8 cellular contexts compared by ENCODE assay signal in genomic region chr11:65574963-65575567, GRCh38. TPM values are rescaled to one million over a fixed set of nuclear protein-coding genes. Genes with fewer than 3 reads are reported as not detected.
A peak's percentile ranks its signal among the peaks of the same experiment; 100 is the strongest.
DNase-seq lines count a peak whose midpoint lies in the region; ATAC-seq, FAIRE-seq and TF ChIP-seq lines count a peak whose summit lies in the region.

No MANE protein-coding gene starts in this region.

- POLR2A ChIA-PET in GM12878 (lab: Charles Lee): interaction anchor here (0.5 to 4.9 kb wide), 6 partner anchors 13 to 65 kb away, joined by 4 to 129 read pairs (median 8); partner anchors contain the start of genes MAP3K11 and PCNX3

- DNase-seq in COR-L47 (lab: John Stamatoyannopoulos, UW) (peak; percentile 55), LoVo (ENCODE audit: low spot score) (peak; percentile 39), GM12878 (ENCODE audit: low read depth, low spot score) (no peak), transverse colon (peak; percentile 75), inferior parietal cortex (ENCODE audit: extremely low spot score) (no peak), NCI-H524 treated with DMSO at 0.1 percent for 48 hours (lab: John Stamatoyannopoulos, UW) (no peak)

- CTCF ChIA-PET in GM12878 (lab: Yijun Ruan, JAX): interaction anchor here (0.6 to 5.7 kb wide), 8 partner anchors 13 to 205 kb away, joined by 3 to 130 read pairs (median 4); no protein-coding TSS in a partner anchor

- TF ChIP-seq CTCF in GM12878 (IDR thresholded peaks at IDR 0.05 in 2 of 3, conservative IDR thresholded peaks at IDR 0.05 in 1 of 3; ENCODE audit: control insufficient read depth in 2 of 3, extremely low read depth in 1 of 3, insufficient read depth in 1 of 3, low read depth in 3 of 3, low read length in 3 of 3) (no peak), liver (IDR thresholded peaks at IDR 0.05; ENCODE audit: low read depth, low read length, missing input control) (no peak), transverse colon (IDR thresholded peaks at IDR 0.05) (no peak)

- TF ChIP-seq POLR2A in GM12878 (IDR thresholded peaks at IDR 0.05; ENCODE audit: low read depth, low read length) (no peak; the same call in none of the 2 replicates), transverse colon (IDR thresholded peaks at IDR 0.05) (no peak)

- H3K4me3 ChIP-seq in GM12878: peak overlapping the region; percentile 97
- H3K4me3 ChIP-seq in liver (ENCODE audit: low read depth in 1 of 3, low read length in 3 of 3): peak overlapping the region; percentile 55 to 66 (median 57)
- H3K4me3 ChIP-seq in transverse colon: peak overlapping the region; percentile 30 to 94 (median 86)

- H3K9ac ChIP-seq in GM12878 (ENCODE audit: control insufficient read depth, insufficient read depth, low read length): peak overlapping the region; percentile 52
- peak overlapping the region; percentile 8 to 11 for H3K9ac ChIP-seq in liver (ENCODE audit: low read depth in 1 of 2, low read length in 2 of 2)

- no peaks in the 10 kb centered on the region for H3K9me3 ChIP-seq in GM12878 (replicated peaks; ENCODE audit: control insufficient read depth, insufficient read depth, low read length)
- no peaks in the 10 kb centered on the region for H3K9me3 ChIP-seq in liver (ENCODE audit: control insufficient read depth in 4 of 4, low read length in 3 of 4)
- no peaks in the 10 kb centered on the region for H3K9me3 ChIP-seq in transverse colon

- TSS peak; percentile 96 for BruUV-seq in GM12878 (replicated peaks; lab: Mats Ljungman, UMichigan)

- FAIRE-seq in GM12878 (lab: Jason Lieb, UNC): peak; percentile 41

- RAD21 ChIA-PET in GM12878 (lab: Charles Lee; ENCODE audit: unreplicated experiment): interaction anchor here (0.9 to 4.0 kb wide), 8 partner anchors 13 to 88 kb away, joined by 4 to 132 read pairs (median 7); partner anchors contain the start of genes KCNK7, MAP3K11, PCNX3 and RELA

- WGBS in GM12878 (ENCODE audit: insufficient coverage, insufficient replicate concordance, low lambda C conversion rate, missing lambda C conversion rate): 2% methylated on average over 19 of the region's 19 CpGs
- 12% methylated on average over 19 of the region's 19 CpGs for WGBS in liver
- 12% methylated on average over 13 of the region's 19 CpGs; no CpG with 5 or more reads in 1 of the 2 donors for WGBS in transverse colon (ENCODE audit: low coverage in 1 of 2), 2 donors

- in situ Hi-C loops in GM12878 (cut with MboI) (no loop called here), transverse colon (cut with MboI; ENCODE audit: low pct_ligation_motif_present in 1 of 4, low pct_unique_long_range_greater_than_20kb in 1 of 4, low sequenced_read_pairs in 3 of 4) (no loop called here)

- H3K79me2 ChIP-seq in GM12878 (ENCODE audit: control insufficient read depth, insufficient read depth, low read length): peaks cover 77% of the 10 kb centered on the region

- no peaks in the 10 kb centered on the region; the same call in 1 of the 2 replicates for H4K20me1 ChIP-seq in GM12878 (ENCODE audit: control insufficient read depth, insufficient read depth)

- H3K27me3 ChIP-seq in GM12878 (replicated peaks in 1 of 2; ENCODE audit: control insufficient read depth in 2 of 2, insufficient read depth in 2 of 2, low read length in 1 of 2) (no peaks in the 10 kb centered on the region), liver (ENCODE audit: control insufficient read depth in 4 of 4, insufficient read depth in 4 of 4, low read length in 3 of 4) (no peaks in the 10 kb centered on the region), transverse colon (no peaks in the 10 kb centered on the region)

- H3K4me1 ChIP-seq in GM12878 (ENCODE audit: control insufficient read depth, insufficient read depth, low read length) (peaks cover 35% of the 10 kb centered on the region), liver (ENCODE audit: control insufficient read depth in 4 of 4, insufficient read depth in 4 of 4, low read length in 3 of 4) (peaks cover 22 to 60% (median 47%) of the 10 kb centered on the region in 4 donors), transverse colon (peaks cover 43 to 73% (median 62%) of the 10 kb centered on the region in 4 donors)

- H3K27ac ChIP-seq in GM12878 (ENCODE audit: control insufficient read depth, insufficient read depth) (peak overlapping the region; percentile 96), liver (ENCODE audit: low read depth in 1 of 2, low read length in 2 of 2) (peak overlapping the region; percentile 76 to 88), transverse colon (peak overlapping the region; percentile 96 to 98 (median 96))

- peak overlapping the region; percentile 65 for H3K4me2 ChIP-seq in GM12878 (ENCODE audit: control insufficient read depth, insufficient read depth)

- TF ChIP-seq EP300 in GM12878 (IDR thresholded peaks at IDR 0.05; ENCODE audit: borderline replicate concordance in 1 of 2, control insufficient read depth in 1 of 2, low read depth in 2 of 2, low read length in 2 of 2) (no peak), transverse colon (IDR thresholded peaks at IDR 0.05; ENCODE audit: low read depth) (no peak)

- ATAC-seq in GM12878 (peak; percentile 0; the same call in 2 of the 3 replicates), HG03520 (IDR thresholded peaks at IDR 0.05; ENCODE audit: unreplicated experiment) (no peak)

- H3K36me3 ChIP-seq in GM12878 (ENCODE audit: control insufficient read depth in 2 of 2, insufficient read depth in 2 of 2, low read length in 1 of 2) (peaks cover 5% of the 10 kb centered on the region in 2 experiments; a peak in 3 of 4 replicates), liver (ENCODE audit: control insufficient read depth in 4 of 4, insufficient read depth in 3 of 4, low read depth in 1 of 4, low read length in 3 of 4) (peaks cover 0 to 2% (median under 1%) of the 10 kb centered on the region in 4 donors), transverse colon (peaks cover 0 to 4% (median under 1%) of the 10 kb centered on the region in 4 donors)

- peak overlapping the region; percentile 43; the same call in 1 of the 2 replicates for H2AFZ ChIP-seq in GM12878 (ENCODE audit: control insufficient read depth, low read depth, low read length)

- SMC1A ChIA-PET in GM12878 (lab: Charles Lee; ENCODE audit: uncharacterized antibody, unreplicated experiment): interaction anchor here (0.6 to 4.2 kb wide), 5 partner anchors 13 to 159 kb away, joined by 3 to 93 read pairs (median 4); partner anchors contain the start of gene PCNX3

- intact Hi-C loops in GM12878 (cut with micrococcal nuclease; ENCODE audit: unreplicated experiment) (loop anchor here (1.0 to 5.0 kb wide), 4 partner anchors 13 to 158 kb away; partner anchors contain the start of gene PCNX3), transverse colon (cut with DNase I; ENCODE audit: low total_unique reads) (loop anchor here (5.0 kb wide), 1 partner anchor 33 kb away; no protein-coding TSS in a partner anchor)

- TF ChIP-seq RAD21 in GM12878 (IDR thresholded peaks at IDR 0.05; ENCODE audit: insufficient read depth, low read depth, low read length): no peak
- no peak for TF ChIP-seq RAD21 in liver (IDR thresholded peaks at IDR 0.05)

RNA-seq across cellular contexts. Expression of gene EHBP1L1, which starts 0.8 kb away (rescaled TPM):
- 101 and 114 TPM in 2 replicates for total RNA-seq in GM12878 (2013; cell fraction: nucleolus; rRNA removed)
- total RNA-seq in GM12878 (2014; rRNA removed) (63.3 and 74.6 TPM in 2 replicates), GM12878 (2014; rRNA removed; fragmentation: Illumina TruSeq; extraction: Trizol) (32.9 and 37.1 TPM in 2 replicates), GM12878 (2021) (90.7 and 92.7 TPM in 2 replicates), liver (100 to 1,000 TPM in 1 of 2 donors, 10 to 100 TPM in 1; 13.6 to 120 TPM), transverse colon (100 to 1,000 TPM in 2 of 4 donors, 10 to 100 TPM in 2; 90.2 to 215 (median 106) TPM)
- 22.5 TPM for polyA plus RNA-seq in GM12878 (2011; ENCODE audit: low read depth)
- polyA plus RNA-seq in GM12878 (2011; rRNA removed) (21.5 and 28.4 TPM in 2 replicates), GM12878 (2014; fragmentation: Illumina TruSeq; extraction: Trizol) (34.3 and 39.8 TPM in 2 replicates), GM12878 (2014; fragmentation: Nextera tagmentation; extraction: Ambion mirVana) (under 1 TPM; 0.06 to 0.09 TPM), GM12878 (2014; rRNA removed) (99.4 and 117 TPM in 2 replicates), GM12878 (2016; fragmentation: Nextera tagmentation; extraction: Ambion mirVana) (10 to 100 TPM; 15.5 to 18.9 TPM), liver (1 to 10 TPM; 1.1 to 6.5 TPM)
- 37.0 and 59.7 TPM in 2 replicates for polyA plus RNA-seq in GM12878 (2011; cell fraction: cytosol; rRNA removed)
- 195 and 323 TPM in 2 replicates for polyA plus RNA-seq in GM12878 (2011; cell fraction: nucleus; rRNA removed)
- 52.1 and 68.8 TPM in 2 replicates for polyA plus RNA-seq in GM12878 (2012)
- 22.7 and 40.4 TPM in 2 replicates for polyA minus RNA-seq in GM12878 (2011; rRNA and poly(A)+ RNA removed)
- polyA minus RNA-seq in GM12878 (2011; cell fraction: cytosol; rRNA and poly(A)+ RNA removed): 33.2 and 33.8 TPM in 2 replicates
- 24.8 and 46.7 TPM in 2 replicates for polyA minus RNA-seq in GM12878 (2011; cell fraction: nucleus; rRNA and poly(A)+ RNA removed)

RNA-seq across cellular contexts. Expression of gene FAM89B, which starts 2.7 kb away (rescaled TPM):
- 6.1 and 7.8 TPM in 2 replicates for total RNA-seq in GM12878 (2013; cell fraction: nucleolus; rRNA removed)
- total RNA-seq in GM12878 (2014; rRNA removed) (26.2 and 32.0 TPM in 2 replicates), GM12878 (2014; rRNA removed; fragmentation: Illumina TruSeq; extraction: Trizol) (7.2 and 10.4 TPM in 2 replicates), GM12878 (2021) (28.5 and 29.6 TPM in 2 replicates), liver (10 to 100 TPM in 1 of 2 donors, 1 to 10 TPM in 1; 4.7 to 16.7 TPM), transverse colon (100 to 1,000 TPM in 1 of 4 donors, 10 to 100 TPM in 3; 25.2 to 254 (median 51.6) TPM)
- 4.4 TPM for polyA plus RNA-seq in GM12878 (2011; ENCODE audit: low read depth)
- polyA plus RNA-seq in GM12878 (2011; rRNA removed) (3.6 and 8.0 TPM in 2 replicates), GM12878 (2014; fragmentation: Illumina TruSeq; extraction: Trizol) (0.74 and 9.1 TPM in 2 replicates), GM12878 (2014; fragmentation: Nextera tagmentation; extraction: Ambion mirVana) (1 to 10 TPM in 1 of 2 experiments, under 1 TPM in 1; 0.34 to 2.2 TPM), GM12878 (2014; rRNA removed) (36.7 and 50.7 TPM in 2 replicates), GM12878 (2016; fragmentation: Nextera tagmentation; extraction: Ambion mirVana) (10 to 100 TPM in 1 of 2 experiments, 1 to 10 TPM in 1; 2.8 to 26.6 TPM), liver (10 to 100 TPM in 1 of 2 donors, 1 to 10 TPM in 1; 7.7 to 11.4 TPM)
- 16.4 and 28.8 TPM in 2 replicates for polyA plus RNA-seq in GM12878 (2011; cell fraction: cytosol; rRNA removed)
- polyA plus RNA-seq in GM12878 (2011; cell fraction: nucleus; rRNA removed): 29.2 and 30.4 TPM in 2 replicates
- 11.8 and 13.3 TPM in 2 replicates for polyA plus RNA-seq in GM12878 (2012)
- polyA minus RNA-seq in GM12878 (2011; rRNA and poly(A)+ RNA removed): 4.4 and 9.6 TPM in 2 replicates
- polyA minus RNA-seq in GM12878 (2011; cell fraction: cytosol; rRNA and poly(A)+ RNA removed): 4.0 and 5.7 TPM in 2 replicates
- polyA minus RNA-seq in GM12878 (2011; cell fraction: nucleus; rRNA and poly(A)+ RNA removed): 16.1 and 24.5 TPM in 2 replicates

RNA-seq across cellular contexts. Expression of gene ZNRD2, which starts 4.8 kb away (rescaled TPM):
- total RNA-seq in GM12878 (2013; cell fraction: nucleolus; rRNA removed): 31.8 and 42.8 TPM in 2 replicates
- total RNA-seq in GM12878 (2014; rRNA removed) (71.3 and 77.0 TPM in 2 replicates), GM12878 (2014; rRNA removed; fragmentation: Illumina TruSeq; extraction: Trizol) (20.0 and 24.8 TPM in 2 replicates), GM12878 (2021) (62.0 and 63.3 TPM in 2 replicates), liver (10 to 100 TPM; 18.2 to 22.7 TPM), transverse colon (10 to 100 TPM in 3 of 4 donors, 1 to 10 TPM in 1; 6.4 to 38.4 (median 27.9) TPM)
- polyA plus RNA-seq in GM12878 (2011; ENCODE audit: low read depth): 35.6 TPM
- polyA plus RNA-seq in GM12878 (2011; rRNA removed) (13.4 and 32.2 TPM in 2 replicates), GM12878 (2014; fragmentation: Illumina TruSeq; extraction: Trizol) (1.2 and 7.9 TPM in 2 replicates), GM12878 (2014; fragmentation: Nextera tagmentation; extraction: Ambion mirVana) (10 to 100 TPM; 14.8 to 48.7 TPM), GM12878 (2014; rRNA removed) (74.8 and 79.0 TPM in 2 replicates), GM12878 (2016; fragmentation: Nextera tagmentation; extraction: Ambion mirVana) (100 to 1,000 TPM; 107 to 111 TPM), liver (10 to 100 TPM; 33.3 to 39.5 TPM)
- 60.6 and 85.4 TPM in 2 replicates for polyA plus RNA-seq in GM12878 (2011; cell fraction: cytosol; rRNA removed)
- polyA plus RNA-seq in GM12878 (2011; cell fraction: nucleus; rRNA removed): 70.4 and 75.4 TPM in 2 replicates
- 43.7 and 53.4 TPM in 2 replicates for polyA plus RNA-seq in GM12878 (2012)
- 5.0 and 12.2 TPM in 2 replicates for polyA minus RNA-seq in GM12878 (2011; rRNA and poly(A)+ RNA removed)
- polyA minus RNA-seq in GM12878 (2011; cell fraction: cytosol; rRNA and poly(A)+ RNA removed): 5.8 and 6.9 TPM in 2 replicates
- polyA minus RNA-seq in GM12878 (2011; cell fraction: nucleus; rRNA and poly(A)+ RNA removed): 32.3 and 48.6 TPM in 2 replicates

RNA-seq across cellular contexts. Expression of gene LTBP3, which starts 16.9 kb away (rescaled TPM):
- total RNA-seq in GM12878 (2013; cell fraction: nucleolus; rRNA removed): 8.6 and 11.6 TPM in 2 replicates
- total RNA-seq in GM12878 (2014; rRNA removed) (8.5 and 9.0 TPM in 2 replicates), GM12878 (2014; rRNA removed; fragmentation: Illumina TruSeq; extraction: Trizol) (1.2 and 2.2 TPM in 2 replicates), GM12878 (2021) (8.0 and 9.0 TPM in 2 replicates), liver (10 to 100 TPM; 16.0 to 17.9 TPM), transverse colon (100 to 1,000 TPM in 2 of 4 donors, 10 to 100 TPM in 2; 48.7 to 467 (median 140) TPM)
- polyA plus RNA-seq in GM12878 (2011; ENCODE audit: low read depth): 12.8 TPM
- polyA plus RNA-seq in GM12878 (2011; rRNA removed) (3.1 and 7.0 TPM in 2 replicates), GM12878 (2014; fragmentation: Illumina TruSeq; extraction: Trizol) (1.00 and 2.3 TPM in 2 replicates), GM12878 (2014; fragmentation: Nextera tagmentation; extraction: Ambion mirVana) (not detected), GM12878 (2014; rRNA removed) (12.2 and 14.7 TPM in 2 replicates), GM12878 (2016; fragmentation: Nextera tagmentation; extraction: Ambion mirVana) (1 to 10 TPM; 4.0 to 5.5 TPM), liver (10 to 100 TPM in 1 of 2 donors, 1 to 10 TPM in 1; 8.8 to 46.2 TPM)
- polyA plus RNA-seq in GM12878 (2011; cell fraction: cytosol; rRNA removed): 14.4 and 24.0 TPM in 2 replicates
- polyA plus RNA-seq in GM12878 (2011; cell fraction: nucleus; rRNA removed): 47.3 and 52.7 TPM in 2 replicates
- polyA plus RNA-seq in GM12878 (2012): 15.6 and 16.4 TPM in 2 replicates
- 3.8 and 4.7 TPM in 2 replicates for polyA minus RNA-seq in GM12878 (2011; rRNA and poly(A)+ RNA removed)
- polyA minus RNA-seq in GM12878 (2011; cell fraction: cytosol; rRNA and poly(A)+ RNA removed): 5.6 and 6.7 TPM in 2 replicates
- 6.6 and 12.8 TPM in 2 replicates for polyA minus RNA-seq in GM12878 (2011; cell fraction: nucleus; rRNA and poly(A)+ RNA removed)

RNA-seq across cellular contexts. Expression of gene KCNK7, which starts 20.5 kb away (rescaled TPM):
- 0.42 and 0.67 TPM in 2 replicates for total RNA-seq in GM12878 (2013; cell fraction: nucleolus; rRNA removed)
- total RNA-seq in GM12878 (2014; rRNA removed) (0.16 and 0.23 TPM in 2 replicates), GM12878 (2014; rRNA removed; fragmentation: Illumina TruSeq; extraction: Trizol) (not detected in 2 replicates), GM12878 (2021) (0.29 and 0.54 TPM in 2 replicates), liver (under 1 TPM; 0.14 to 0.17 TPM), transverse colon (1 to 10 TPM in 1 of 4 donors, under 1 TPM in 1, not detected in 2; 0.27 to 1.6 TPM)
- not detected for polyA plus RNA-seq in GM12878 (2011; ENCODE audit: low read depth)
- polyA plus RNA-seq in GM12878 (2011; rRNA removed) (not detected in 2 replicates), GM12878 (2014; fragmentation: Illumina TruSeq; extraction: Trizol) (not detected in 2 replicates), GM12878 (2014; fragmentation: Nextera tagmentation; extraction: Ambion mirVana) (under 1 TPM in 1 of 2 experiments, not detected in 1; 0.11 TPM), GM12878 (2014; rRNA removed) (0.15 TPM in 1 of 2 replicates, not detected in the other), GM12878 (2016; fragmentation: Nextera tagmentation; extraction: Ambion mirVana) (not detected), liver (under 1 TPM; 0.32 TPM)
- polyA plus RNA-seq in GM12878 (2011; cell fraction: cytosol; rRNA removed): 0.08 TPM in 1 of 2 replicates, not detected in the other
- 0.16 and 0.46 TPM in 2 replicates for polyA plus RNA-seq in GM12878 (2011; cell fraction: nucleus; rRNA removed)
- polyA plus RNA-seq in GM12878 (2012): 0.08 and 0.80 TPM in 2 replicates
- 1.4 TPM in 1 of 2 replicates, not detected in the other for polyA minus RNA-seq in GM12878 (2011; rRNA and poly(A)+ RNA removed)
- polyA minus RNA-seq in GM12878 (2011; cell fraction: cytosol; rRNA and poly(A)+ RNA removed): not detected in 2 replicates
- not detected in 2 replicates for polyA minus RNA-seq in GM12878 (2011; cell fraction: nucleus; rRNA and poly(A)+ RNA removed)

Comparison
In these comparisons a context has a peak if more than half of its experiments do, and no peak if none do; other contexts are left out.
1. DNase-seq: peak in COR-L47 (single experiment), LoVo (single experiment) and transverse colon (single experiment); none in GM12878 (single experiment), inferior parietal cortex (single experiment) and NCI-H524 treated with DMSO at 0.1 percent for 48 hours (single experiment).
2. Peak in every context shown above with its lines, with median percentiles within 50 percentile points of each other: H3K27ac ChIP-seq and H3K4me3 ChIP-seq.